Comparison of ENCODE assay signal across 8 cellular contexts in genomic region chr3:15205482-15205933, GRCh38.
DNase-seq lines count a peak whose midpoint lies in the region; ATAC-seq lines count a peak whose summit lies in the region.

No MANE protein-coding gene starts in this region.

- H3K27me3 Mint-ChIP-seq in stimulated activated naive CD8-positive, alpha-beta T cell treated with anti-CD3 and anti-CD28 coated beads, Interleukin-15, Interleukin-2, amounts not matched to agents 100 ng/mL and 50 ng/mL, for 24 hours: no peaks in the 10 kb centered on the region

- no peak for DNase-seq in stimulated activated naive CD8-positive, alpha-beta T cell treated with anti-CD3 and anti-CD28 coated beads, Interleukin-15, Interleukin-2, amounts not matched to agents 100 U/mL and 50 U/mL, for 24 hours
- DNase-seq in caudate nucleus (lab: John Stamatoyannopoulos, UW): no peak
- DNase-seq in hippocampal formation (lab: John Stamatoyannopoulos, UW): no peak
- DNase-seq in NAMALWA (ENCODE audit: low spot score): no peak

- H3K4me1 ChIP-seq in muscle layer of colon (ENCODE audit: insufficient read depth, low read length): peaks cover 17% of the 10 kb centered on the region

- H3K9me3 Mint-ChIP-seq in stimulated activated naive CD8-positive, alpha-beta T cell treated with anti-CD3 and anti-CD28 coated beads, Interleukin-15, Interleukin-2, amounts not matched to agents 100 ng/mL and 50 ng/mL, for 24 hours: no peaks in the 10 kb centered on the region

- no peaks in the 10 kb centered on the region for H3K9me3 ChIP-seq in muscle layer of colon (ENCODE audit: low read length)

- peak overlapping the region; percentile 90 for H3K27ac Mint-ChIP-seq in stimulated activated naive CD8-positive, alpha-beta T cell treated with anti-CD3 and anti-CD28 coated beads, Interleukin-15, Interleukin-2, amounts not matched to agents 100 ng/mL and 50 ng/mL, for 24 hours

- H3K4me3 ChIP-seq in muscle layer of colon (ENCODE audit: low read depth in 1 of 2, low read length in 2 of 2): peak overlapping the region; percentile 71 to 90

- no peaks in the 10 kb centered on the region for H3K27me3 ChIP-seq in muscle layer of colon (ENCODE audit: control insufficient read depth in 1 of 2, insufficient read depth in 2 of 2, low read length in 2 of 2)

- H3K36me3 ChIP-seq in muscle layer of colon (ENCODE audit: insufficient read depth, low read length): peaks cover 7% of the 10 kb centered on the region

- H3K4me3 Mint-ChIP-seq in stimulated activated naive CD8-positive, alpha-beta T cell treated with anti-CD3 and anti-CD28 coated beads, Interleukin-15, Interleukin-2, amounts not matched to agents 100 ng/mL and 50 ng/mL, for 24 hours: peak overlapping the region; percentile 83

- peaks cover 7% of the 10 kb centered on the region for H3K36me3 Mint-ChIP-seq in stimulated activated naive CD8-positive, alpha-beta T cell treated with anti-CD3 and anti-CD28 coated beads, Interleukin-15, Interleukin-2, amounts not matched to agents 100 ng/mL and 50 ng/mL, for 24 hours (ENCODE audit: low read depth)

- no peak for ATAC-seq in stimulated activated naive CD8-positive, alpha-beta T cell treated with anti-CD3 and anti-CD28 coated beads, Interleukin-15, Interleukin-2, amounts not matched to agents 100 U/mL and 50 U/mL, for 24 hours
- ATAC-seq in HG03175 (IDR thresholded peaks at IDR 0.05; ENCODE audit: unreplicated experiment) (no peak), HG03196 (IDR thresholded peaks at IDR 0.05; ENCODE audit: unreplicated experiment) (no peak)

- peak overlapping the region; percentile 75 for H3K27ac ChIP-seq in caudate nucleus (ENCODE audit: low read depth, low read length)
- H3K27ac ChIP-seq in muscle layer of colon (ENCODE audit: low read depth, low read length): peak overlapping the region; percentile 96

- H3K4me1 Mint-ChIP-seq in stimulated activated naive CD8-positive, alpha-beta T cell treated with anti-CD3 and anti-CD28 coated beads, Interleukin-15, Interleukin-2, amounts not matched to agents 100 ng/mL and 50 ng/mL, for 24 hours (ENCODE audit: low read depth): peaks cover 27% of the 10 kb centered on the region

- H3K9ac ChIP-seq in muscle layer of colon (ENCODE audit: low read length): peak overlapping the region; percentile 54
